8 cellular contexts compared by ENCODE assay signal in the genomic region with DNA sequence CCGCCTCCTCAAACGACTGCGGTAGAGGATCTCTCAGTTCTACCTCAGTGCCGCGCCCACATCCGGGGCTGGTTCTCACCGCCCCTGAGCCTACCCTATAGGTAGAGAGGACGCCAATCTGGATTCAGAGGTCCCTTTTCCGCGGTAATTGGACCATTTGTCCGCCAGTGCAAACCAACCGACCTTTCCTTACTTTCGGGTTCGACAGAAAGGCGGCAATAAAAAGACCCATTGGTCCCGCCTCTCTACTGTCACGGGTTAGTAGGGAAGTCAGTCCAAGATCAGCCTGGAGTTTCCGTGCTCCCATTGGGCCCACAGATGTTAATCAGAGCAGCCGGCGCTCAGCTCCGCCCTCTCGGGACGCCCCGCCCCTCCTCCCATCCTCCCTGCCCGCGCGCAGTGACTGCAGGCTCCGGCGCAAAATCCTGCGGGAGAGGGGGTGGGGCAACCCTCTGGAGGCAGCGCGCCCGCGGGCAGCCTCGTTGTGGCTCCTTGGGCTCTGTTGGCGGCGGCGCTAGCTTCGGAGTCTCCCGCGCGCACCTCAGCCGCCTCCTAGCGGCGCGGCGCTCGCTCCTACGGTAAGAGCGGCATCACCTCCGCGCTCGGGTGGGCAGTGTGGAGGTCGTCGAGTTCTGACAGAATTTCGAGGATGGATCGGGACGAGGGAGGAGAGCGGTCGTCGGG. TPM values are rescaled to one million over a fixed set of nuclear protein-coding genes. Genes with fewer than 3 reads are reported as not detected.
DNase-seq lines count a peak whose midpoint lies in the region; ATAC-seq, FAIRE-seq and TF ChIP-seq lines count a peak whose summit lies in the region.

A gene (plus strand): TSS at position 380 of the 684 bp plus-strand sequence.
A gene with protein sequence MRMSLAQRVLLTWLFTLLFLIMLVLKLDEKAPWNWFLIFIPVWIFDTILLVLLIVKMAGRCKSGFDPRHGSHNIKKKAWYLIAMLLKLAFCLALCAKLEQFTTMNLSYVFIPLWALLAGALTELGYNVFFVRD (minus strand): TSS at position 41 of the 684 bp plus-strand sequence. CDS start 4,061 bp downstream, outside the sequence.

- ATAC-seq in HG02798 (IDR thresholded peaks at IDR 0.05; ENCODE audit: poor library complexity, unreplicated experiment) (peak; percentile 91), Right ventricle myocardium superior (ENCODE audit: poor library complexity) (peak; percentile 96), pancreas (peak; percentile 90 to 95 (median 91))

- H3K27me3 ChIP-seq in adipocyte (replicated peaks; ENCODE audit: control insufficient read depth, insufficient read depth, low read length) (no peaks in the 10 kb centered on the region), pancreas (no peaks in the 10 kb centered on the region), tibial artery (no peaks in the 10 kb centered on the region)

- H3K27ac ChIP-seq in pancreas (peak within 1 kb of the TSS; percentile 70 to 87 (median 78)), tibial artery (peak within 1 kb of the TSS; percentile 92 to 93)

- WGBS in pancreas, 2 donors = 0 to 1% methylated on average over 54 to 61 of the region's 61 CpGs

- peaks cover 30% of the 10 kb centered on the region for H3K4me1 ChIP-seq in adipocyte (ENCODE audit: control insufficient read depth, insufficient read depth, low read length)
- H3K4me1 ChIP-seq in pancreas = peaks cover 0 to 17% (median 17%) of the 10 kb centered on the region in 3 donors
- peaks cover 0 to 38% (median 21%) of the 10 kb centered on the region in 4 donors for H3K4me1 ChIP-seq in tibial artery

- H3K9me3 ChIP-seq in adipocyte (ENCODE audit: control insufficient read depth, low read length) (no peaks in the 10 kb centered on the region), pancreas (no peaks in the 10 kb centered on the region), tibial artery (no peaks in the 10 kb centered on the region)

- DNase-seq in NCI-H1417 treated with DMSO at 0.1 percent for 48 hours (lab: John Stamatoyannopoulos, UW) (peak; percentile 99), SW480 (ENCODE audit: low spot score) (peak; percentile 100), adipocyte (ENCODE audit: low read depth) (peak; percentile 99), Right ventricle myocardium superior (peak; percentile 99), pancreas (peak; percentile 98 to 99 (median 99)), tibial artery (peak; percentile 99 to 100)

- FAIRE-seq in pancreas (lab: Jason Lieb, UNC) = peak; percentile 95

- H3K4me3 ChIP-seq in GM12875 (ENCODE audit: low read depth, low read length) (peak within 1 kb of the TSS; percentile 93), adipocyte (ENCODE audit: low read length) (peak within 1 kb of the TSS; percentile 97), pancreas (peak within 1 kb of the TSS; percentile 69 to 83 (median 72)), tibial artery (peak within 1 kb of the TSS; percentile 89 to 97)

- peak; percentile 72 for TF ChIP-seq CTCF in GM12875 (IDR thresholded peaks at IDR 0.05; ENCODE audit: borderline replicate concordance, insufficient read depth, low read depth, low read length)
- peak in 3 of 4 donors; percentile 23 to 38 (median 33) for TF ChIP-seq CTCF in pancreas (IDR thresholded peaks at IDR 0.05)
- TF ChIP-seq CTCF in tibial artery (IDR thresholded peaks at IDR 0.05) = peak; percentile 52 to 57

- peak within 1 kb of the TSS; percentile 96 for H3K9ac ChIP-seq in adipocyte (ENCODE audit: low read length)

- intact Hi-C loops in Right ventricle myocardium superior (cut with DNase I) (loop anchor here (2.0 kb wide), 1 partner anchor 102 kb away; a partner anchor contains a TSS), pancreas (cut with DNase I) (no loop called here), tibial artery (cut with DNase I; ENCODE audit: low total_unique reads) (loop anchor here (2.0 kb wide), 1 partner anchor 102 kb away; a partner anchor contains a TSS)

- H3K36me3 ChIP-seq in adipocyte (ENCODE audit: control insufficient read depth, insufficient read depth, low read length, severe bottlenecking) = no peaks in the 10 kb centered on the region
- no peaks in the 10 kb centered on the region for H3K36me3 ChIP-seq in pancreas
- peaks cover 0 to 4% (median 0%) of the 10 kb centered on the region in 3 donors for H3K36me3 ChIP-seq in tibial artery

RNA-seq across cellular contexts. Expression of the first gene that starts in this region (rescaled TPM):
- total RNA-seq in Right ventricle myocardium superior (17.6 TPM), pancreas (1 to 10 TPM; 3.3 to 7.3 (median 5.1) TPM)
- polyA plus RNA-seq in pancreas = 1 to 10 TPM; 4.1 to 8.8 TPM

RNA-seq across cellular contexts. Expression of the second gene that starts in this region (rescaled TPM):
- total RNA-seq in Right ventricle myocardium superior (6.6 TPM), pancreas (1 to 10 TPM; 6.2 to 8.6 (median 7.2) TPM)
- 10 to 100 TPM; 11.6 to 22.0 TPM for polyA plus RNA-seq in pancreas

Comparison
In these comparisons a context has a peak if more than half of its experiments do, and no peak if none do; other contexts are left out.
1. Peak in every context shown above with its lines: DNase-seq, ATAC-seq, H3K4me3 ChIP-seq and H3K27ac ChIP-seq.
2. intact Hi-C loops: an anchor here in Right ventricle myocardium superior (2.0 kb wide) and tibial artery (2.0 kb wide); none called in pancreas.